Comparison of ENCODE assay signal across 22 cellular contexts in the genomic region with DNA sequence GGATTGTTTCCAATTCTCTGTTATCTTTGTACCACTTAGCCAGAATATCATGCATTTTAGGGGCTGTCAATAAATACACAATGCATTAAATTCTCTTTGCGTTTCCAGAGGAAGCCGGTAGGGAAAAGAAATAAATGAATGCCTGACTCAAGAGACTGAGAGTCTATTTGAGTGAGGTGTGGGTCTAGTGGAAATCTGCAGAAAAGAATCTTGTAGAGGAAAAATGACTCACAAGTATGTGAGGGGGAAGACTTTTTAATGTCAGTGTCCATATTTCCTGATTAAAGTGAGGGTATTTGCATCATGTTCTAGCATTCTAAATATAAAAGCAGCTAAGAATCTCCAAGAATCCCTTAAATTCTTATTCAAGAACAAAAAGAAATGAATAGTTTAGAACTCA.
A peak's percentile ranks its signal among the peaks of the same experiment; 100 is the strongest.
DNase-seq lines count a peak whose midpoint lies in the region; ATAC-seq and TF ChIP-seq lines count a peak whose summit lies in the region.
"Had no signal": no experiment of that assay in that cellular context is flagged by ENCODE, and none has a peak within 500 bp of the region (broad histone marks: within the 10 kb centered on the region; RNA-seq: fewer than 3 reads in every experiment).

No MANE protein-coding gene starts in this region.

- H3K36me3 ChIP-seq in CD8-positive, alpha-beta T cell (ENCODE audit: insufficient read depth, low read length) = no peaks in the 10 kb centered on the region
- H3K36me3 ChIP-seq in Karpas-422 (ENCODE audit: insufficient read depth, low read length) = no peaks in the 10 kb centered on the region
- H3K36me3 ChIP-seq: Peyer's patch had no signal

- H2AFZ ChIP-seq in Karpas-422 (ENCODE audit: low read length) = no peak overlapping the region
- H2AFZ ChIP-seq: GM23338 had no signal

- no peak for TF ChIP-seq CTCF in CD8-positive, alpha-beta T cell (IDR thresholded peaks at IDR 0.05)
- TF ChIP-seq CTCF in cardiac fibroblast (IDR thresholded peaks at IDR 0.05; ENCODE audit: low read depth, low read length) = no peak
- TF ChIP-seq CTCF in natural killer cell (IDR thresholded peaks at IDR 0.05) = no peak

- H3K27me3 Mint-ChIP-seq in CD8-positive, alpha-beta T cell (ENCODE audit: low read depth) = no peaks in the 10 kb centered on the region
- H3K27me3 Mint-ChIP-seq in natural killer cell (ENCODE audit: low read depth in 2 of 2) = no peaks in the 10 kb centered on the region
- H3K27me3 Mint-ChIP-seq: activated CD4-positive, alpha-beta T cell treated with anti-CD3 and anti-CD28 coated beads, Interleukin-2, amount 10 ng/mL, durations not matched to agents 24 days and 14 days had no signal

- peaks cover 94% of the 10 kb centered on the region for H3K79me2 ChIP-seq in Karpas-422 (ENCODE audit: low read length)

- POLR2A ChIA-PET in CD8-positive, alpha-beta T cell (lab: Charles Lee) = interaction anchor here (1.3 kb wide), 1 partner anchor 132 kb away, joined by 4 read pairs; no protein-coding TSS in a partner anchor

- no peaks in the 10 kb centered on the region for H3K9me3 ChIP-seq in CD8-positive, alpha-beta T cell (ENCODE audit: low read length)
- no peaks in the 10 kb centered on the region for H3K9me3 ChIP-seq in Karpas-422 (ENCODE audit: low read length)
- H3K9me3 ChIP-seq: body of pancreas, Caco-2, Peyer's patch had no signal

- no peak for DNase-seq in CD8-positive, alpha-beta T cell
- DNase-seq in NCI-H226 = peak; percentile 54
- peak; percentile 63 to 67 for DNase-seq in cardiac fibroblast (ENCODE audit: low read depth in 2 of 2)
- DNase-seq in natural killer cell = no peak
- DNase-seq in Karpas-422 = no peak
- DNase-seq in RPMI8226 = no peak
- DNase-seq in GM03348 (ENCODE audit: low spot score) = no peak
- DNase-seq: activated CD4-positive, alpha-beta T cell treated with anti-CD3 and anti-CD28 coated beads, Interleukin-2, amount 10 ng/mL, durations not matched to agents 24 days and 14 days; activated gamma-delta T cell treated with Interleukin-2 at 50 U/mL for 16 hours; body of pancreas; Caco-2; hippocampal formation; NCI-H1092 treated with DMSO at 0.1 percent for 48 hours; NCI-H2171 treated with DMSO at 0.1 percent for 48 hours; nucleus accumbens; Peyer's patch; stimulated activated CD4-positive, alpha-beta T cell treated with anti-CD3 and anti-CD28 coated beads, Interleukin-2, amount 100 ng/mL, for 48 hours; SW 1271 had no signal

- no peak overlapping the region for H3K4me3 Mint-ChIP-seq in CD8-positive, alpha-beta T cell
- no peak overlapping the region for H3K4me3 Mint-ChIP-seq in natural killer cell
- H3K4me3 Mint-ChIP-seq: activated CD4-positive, alpha-beta T cell treated with anti-CD3 and anti-CD28 coated beads, Interleukin-2, amount 10 ng/mL, durations not matched to agents 24 days and 14 days; GM23338 had no signal

- intact Hi-C loops in CD8-positive, alpha-beta T cell (cut with DNase I, micrococcal nuclease) = loop anchor here (2.0 to 10.0 kb wide), 4 partner anchors 15 to 1135 kb away; a partner anchor contains a TSS
- intact Hi-C loops in natural killer cell (cut with micrococcal nuclease) = no loop called here

- H4K20me1 ChIP-seq in Karpas-422 (ENCODE audit: insufficient read depth, low read depth, low read length) = no peaks in the 10 kb centered on the region

- no peak overlapping the region for H3K9ac ChIP-seq in Karpas-422 (ENCODE audit: low read length)

- H3K4me3 ChIP-seq in CD8-positive, alpha-beta T cell (ENCODE audit: low read depth, low read length) = no peak overlapping the region
- H3K4me3 ChIP-seq in cardiac fibroblast (replicated peaks in 1 of 2; ENCODE audit: low read depth in 2 of 2, low read length in 2 of 2) (no peak overlapping the region), Karpas-422 (ENCODE audit: low read length) (no peak overlapping the region)
- H3K4me3 ChIP-seq: body of pancreas, GM23338, Peyer's patch had no signal

- H3K4me1 Mint-ChIP-seq in CD8-positive, alpha-beta T cell (ENCODE audit: low read depth) = peaks cover 26% of the 10 kb centered on the region
- H3K4me1 Mint-ChIP-seq in natural killer cell = peaks cover 60 to 70% of the 10 kb centered on the region in 2 donors
- H3K4me1 Mint-ChIP-seq: GM23338 had no signal

- H3K9me3 Mint-ChIP-seq in CD8-positive, alpha-beta T cell = peaks cover 3% of the 10 kb centered on the region
- H3K9me3 Mint-ChIP-seq in natural killer cell = peaks cover 2% of the 10 kb centered on the region in 2 donors
- H3K9me3 Mint-ChIP-seq: GM23338, IgD-negative memory B cell had no signal

- CTCF ChIA-PET in CD8-positive, alpha-beta T cell (lab: Charles Lee) = no interaction called here

- no peak for ATAC-seq in CD8-positive, alpha-beta T cell
- ATAC-seq in natural killer cell = no peak
- ATAC-seq in HG02981 (IDR thresholded peaks at IDR 0.05; ENCODE audit: unreplicated experiment) = no peak
- ATAC-seq: body of pancreas, GM23338, sciatic nerve had no signal

- no peaks in the 10 kb centered on the region for H3K9me2 ChIP-seq in Karpas-422 (replicated peaks; ENCODE audit: insufficient read depth, low read length)

- peak overlapping the region; percentile 1 for H3K27ac Mint-ChIP-seq in CD8-positive, alpha-beta T cell
- peak overlapping the region; percentile 41 to 74 for H3K27ac Mint-ChIP-seq in natural killer cell
- H3K27ac Mint-ChIP-seq: activated CD4-positive, alpha-beta T cell treated with anti-CD3 and anti-CD28 coated beads, Interleukin-2, amount 10 ng/mL, durations not matched to agents 24 days and 14 days; GM23338; IgD-negative memory B cell had no signal

- H3K36me3 Mint-ChIP-seq in CD8-positive, alpha-beta T cell = no peaks in the 10 kb centered on the region
- H3K36me3 Mint-ChIP-seq in natural killer cell = no peaks in the 10 kb centered on the region
- H3K36me3 Mint-ChIP-seq: IgD-negative memory B cell had no signal

- no peak overlapping the region for H3K4me2 ChIP-seq in Karpas-422 (ENCODE audit: low read depth, low read length, poor library complexity, severe bottlenecking)
- H3K4me2 ChIP-seq: GM23338 had no signal

- H3K27me3 ChIP-seq in CD8-positive, alpha-beta T cell (ENCODE audit: insufficient read depth, low read length) = no peaks in the 10 kb centered on the region
- no peaks in the 10 kb centered on the region for H3K27me3 ChIP-seq in Karpas-422 (ENCODE audit: low read length)
- H3K27me3 ChIP-seq: body of pancreas, Peyer's patch had no signal

- H3K27ac ChIP-seq in CD8-positive, alpha-beta T cell (ENCODE audit: low read depth, low read length) = no peak overlapping the region
- no peak overlapping the region for H3K27ac ChIP-seq in Karpas-422 (ENCODE audit: low read length)
- H3K27ac ChIP-seq: body of pancreas, Peyer's patch had no signal

- no peaks in the 10 kb centered on the region for H3K4me1 ChIP-seq in CD8-positive, alpha-beta T cell (ENCODE audit: insufficient read depth, low read length)
- peaks cover 9% of the 10 kb centered on the region; the same call in 1 of the 2 replicates for H3K4me1 ChIP-seq in Karpas-422 (ENCODE audit: low read length)
- H3K4me1 ChIP-seq: body of pancreas, Caco-2, Peyer's patch had no signal

Comparison
In these comparisons a context has a peak if more than half of its experiments do, and no peak if none do; other contexts are left out.
1. DNase-seq: peak in NCI-H226 (single experiment) and cardiac fibroblast (2 of 2); none in CD8-positive, alpha-beta T cell (0 of 7), natural killer cell (single experiment), Karpas-422 (single experiment), RPMI8226 (single experiment) and GM03348 (single experiment).